Comparison of ENCODE assay signal across 8 cellular contexts in the genomic region with DNA sequence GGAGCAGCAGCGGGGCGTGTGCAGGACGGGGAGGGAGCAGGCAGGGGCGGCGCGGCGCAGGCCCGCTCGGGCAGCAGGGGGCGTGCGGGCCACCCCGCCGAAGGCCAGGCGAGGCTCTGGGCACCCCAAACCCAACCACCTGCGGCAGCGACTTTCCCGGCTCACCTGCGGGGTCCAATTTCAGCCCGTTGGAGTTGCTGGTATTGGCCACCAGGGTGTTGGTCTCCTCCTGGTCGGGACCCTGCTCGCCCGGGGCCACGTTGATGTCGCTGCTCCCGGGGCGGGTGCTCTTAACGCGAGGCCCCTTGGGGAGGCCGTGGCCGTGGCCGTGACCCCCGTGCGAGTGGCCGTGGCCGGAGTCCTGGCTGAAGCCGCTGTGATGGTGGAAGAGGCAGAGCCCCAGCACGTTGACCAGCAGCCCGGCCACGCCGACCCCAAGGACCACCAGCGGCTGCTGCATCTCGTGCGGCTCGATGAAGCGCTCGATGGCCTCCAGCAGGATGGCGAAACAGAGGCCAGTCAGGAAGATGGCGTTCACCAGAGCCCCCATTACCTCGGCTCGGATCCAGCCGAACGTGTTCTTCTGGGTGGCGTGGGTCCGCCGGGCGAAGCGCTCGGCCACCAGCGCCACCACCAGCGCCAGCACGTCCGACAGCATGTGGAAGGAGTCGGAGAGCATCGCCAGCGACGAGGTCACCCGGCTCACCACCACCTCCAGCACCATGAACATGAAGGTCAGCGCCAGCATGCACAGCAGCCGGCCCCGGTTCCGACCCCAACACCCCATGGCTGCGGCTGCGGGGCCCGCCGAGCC. TPM values are rescaled to one million over a fixed set of nuclear protein-coding genes. Genes with fewer than 3 reads are reported as not detected.
A peak's percentile ranks its signal among the peaks of the same experiment; 100 is the strongest.
DNase-seq lines count a peak whose midpoint lies in the region; ATAC-seq and TF ChIP-seq lines count a peak whose summit lies in the region.

No MANE protein-coding gene starts in this region.

- H3K27me3 ChIP-seq in WERI-Rb-1 (ENCODE audit: insufficient read depth, low read depth, severe bottlenecking) (no peaks in the 10 kb centered on the region), mammary epithelial cell (ENCODE audit: insufficient read depth, low read length) (no peaks in the 10 kb centered on the region)

- H2AFZ ChIP-seq in mammary epithelial cell (ENCODE audit: low read depth, low read length), result peak overlapping the region; percentile 91

- DNase-seq in NCI-H446 (lab: John Stamatoyannopoulos, UW), result peak; percentile 34 to 58
- no peak for DNase-seq in NCI-H446 treated with DMSO at 0.1 percent for 48 hours (lab: John Stamatoyannopoulos, UW)
- peak; percentile 64 for DNase-seq in NCI-H146 (lab: John Stamatoyannopoulos, UW)
- DNase-seq in WERI-Rb-1, result peak; percentile 86
- DNase-seq in mammary epithelial cell, result peak; percentile 79
- peak; percentile 70 for DNase-seq in iris pigment epithelial cell (ENCODE audit: low read depth)
- DNase-seq in stimulated activated CD4-positive, alpha-beta T cell treated with anti-CD3 and anti-CD28 coated beads, Interleukin-12 subunit alpha, Interleukin-12 subunit beta, amount 100 ng/mL, for 48 hours (ENCODE audit: low read depth in 2 of 3, low spot score in 1 of 3), result peak; percentile 34 to 59 (median 58)

- peak overlapping the region; percentile 83 for H3K4me3 ChIP-seq in WERI-Rb-1 (ENCODE audit: low read depth, low read length)
- peak overlapping the region; percentile 85 to 96 (median 96) for H3K4me3 ChIP-seq in mammary epithelial cell (replicated peaks in 1 of 3; ENCODE audit: insufficient read depth in 1 of 3, low read depth in 2 of 3, low read length in 3 of 3)

- no TSS peak for BruUV-seq in mammary epithelial cell (replicated peaks; lab: Mats Ljungman, UMichigan)

- peak overlapping the region; percentile 84 for H3K27ac ChIP-seq in WERI-Rb-1
- peak overlapping the region; percentile 59 for H3K27ac ChIP-seq in mammary epithelial cell (ENCODE audit: insufficient read depth, low read depth, low read length)

- peak overlapping the region; percentile 90 for H3K4me2 ChIP-seq in mammary epithelial cell (ENCODE audit: insufficient read depth, low read depth, low read length)

- H4K20me1 ChIP-seq in mammary epithelial cell (ENCODE audit: insufficient read depth, low read length), result no peaks in the 10 kb centered on the region

- H3K9ac ChIP-seq in mammary epithelial cell (ENCODE audit: insufficient read depth, low read length), result peak overlapping the region; percentile 71

- dilution Hi-C loops in mammary epithelial cell (cut with HindIII; ENCODE audit: low sequenced_read_pairs), result no loop called here

- H3K36me3 ChIP-seq in WERI-Rb-1 (peaks cover 27% of the 10 kb centered on the region), mammary epithelial cell (ENCODE audit: insufficient read depth, low read length) (peaks cover 8% of the 10 kb centered on the region)

- peak; percentile 34 for ATAC-seq in HG02678 (IDR thresholded peaks at IDR 0.05; ENCODE audit: unreplicated experiment)

- CTCF ChIA-PET in mammary epithelial cell (lab: Charles Lee; ENCODE audit: low non-redundant PET), result interaction anchor here (0.5 to 1.1 kb wide), 2 partner anchors 47 to 121 kb away, joined by 3 to 7 read pairs; no protein-coding TSS in a partner anchor

- H3K4me1 ChIP-seq in mammary epithelial cell (ENCODE audit: insufficient read depth, low read length), result peaks cover 23% of the 10 kb centered on the region

- in situ Hi-C loops in mammary epithelial cell (cut with MboI; ENCODE audit: low sequenced_read_pairs in 2 of 2), result no loop called here

- H3K9me3 ChIP-seq in WERI-Rb-1 (ENCODE audit: severe bottlenecking), result no peaks in the 10 kb centered on the region
- H3K9me3 ChIP-seq in mammary epithelial cell (replicated peaks; ENCODE audit: insufficient read depth, low read length), result no peaks in the 10 kb centered on the region

- intact Hi-C loops in mammary epithelial cell (cut with micrococcal nuclease), result loop anchor here (1.0 to 10.0 kb wide), 7 partner anchors 34 to 1173 kb away; a partner anchor contains a TSS

- TF ChIP-seq CTCF in WERI-Rb-1 (IDR thresholded peaks at IDR 0.05; ENCODE audit: low read depth, low read length), result peak; percentile 94
- peak; percentile 55 to 82 for TF ChIP-seq CTCF in mammary epithelial cell (conservative IDR thresholded peaks at IDR 0.05 in 1 of 2, IDR thresholded peaks at IDR 0.05 in 1 of 2; ENCODE audit: extremely low read depth in 1 of 2, insufficient read depth in 1 of 2, low read depth in 1 of 2, low read length in 2 of 2)

- WGBS in mammary epithelial cell (ENCODE audit: low coverage, missing lambda C conversion rate), result 1% methylated on average over 28 of the region's 75 CpGs

- peaks cover 57% of the 10 kb centered on the region for H3K79me2 ChIP-seq in mammary epithelial cell (ENCODE audit: insufficient read depth, low read length)

RNA-seq across cellular contexts. Expression of a gene that starts 0.9 kb away (rescaled TPM):
- 10 to 100 TPM; 30.2 to 63.0 TPM for total RNA-seq in mammary epithelial cell
- 6.6 TPM for polyA plus RNA-seq in mammary epithelial cell
- polyA minus RNA-seq in mammary epithelial cell, result 18.0 TPM
